Comparison of ENCODE assay signal across 8 cellular contexts in the genomic region with DNA sequence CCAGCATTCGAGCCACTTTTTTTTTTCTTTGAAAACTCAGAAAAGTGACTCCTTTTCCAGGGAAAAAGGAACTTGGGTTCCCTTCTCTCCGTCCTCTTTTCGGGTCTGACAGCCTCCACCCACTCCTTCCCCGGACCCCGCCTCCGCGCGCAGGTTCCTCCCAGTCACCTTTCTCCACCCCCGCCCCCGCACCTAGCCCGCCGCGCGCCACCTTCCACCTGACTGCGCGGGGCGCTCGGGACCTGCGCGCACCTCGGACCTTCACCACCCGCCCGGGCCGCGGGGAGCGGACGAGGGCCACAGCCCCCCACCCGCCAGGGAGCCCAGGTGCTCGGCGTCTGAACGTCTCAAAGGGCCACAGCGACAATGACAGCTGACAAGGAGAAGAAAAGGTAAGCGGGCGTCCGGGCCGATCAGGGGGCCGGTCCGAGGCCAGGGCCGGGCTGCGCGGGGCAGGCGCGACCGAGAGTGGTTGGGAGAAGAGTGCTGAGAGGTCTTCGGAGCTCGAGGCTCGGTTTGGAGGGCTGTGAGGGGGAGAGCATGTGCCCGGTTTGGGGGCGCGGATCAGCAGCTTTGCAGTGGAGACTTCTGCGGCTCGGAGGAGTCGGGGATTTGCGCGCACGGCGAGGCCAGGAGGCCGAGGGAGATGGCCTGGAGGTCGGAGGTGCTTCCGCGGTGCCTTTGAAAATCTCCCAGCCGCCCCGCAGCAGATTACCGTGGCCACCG. TPM values are rescaled to one million over a fixed set of nuclear protein-coding genes. Genes with fewer than 3 reads are reported as not detected.
DNase-seq lines count a peak whose midpoint lies in the region; ATAC-seq and TF ChIP-seq lines count a peak whose summit lies in the region.

No MANE protein-coding gene starts in this region.

- no peaks in the 10 kb centered on the region for H3K36me3 Mint-ChIP-seq in T-cell

- peaks cover 11% of the 10 kb centered on the region; the same call in 1 of the 2 replicates for H3K9me3 ChIP-seq in AG04450 (ENCODE audit: control insufficient read depth, insufficient read depth, low read length)
- no peaks in the 10 kb centered on the region for H3K9me3 ChIP-seq in ascending aorta
- H3K9me3 ChIP-seq in iPS-20b (ENCODE audit: insufficient read depth, low read depth, low read length), result no peaks in the 10 kb centered on the region; the same call in 1 of the 2 replicates

- peaks cover 6 to 23% of the 10 kb centered on the region in 2 donors for H3K4me1 ChIP-seq in ascending aorta
- peaks cover 8% of the 10 kb centered on the region; the same call in 1 of the 2 replicates for H3K4me1 ChIP-seq in iPS-20b (ENCODE audit: insufficient read depth, low read length)

- peak; percentile 6 for TF ChIP-seq POLR2A in GM19193 (IDR thresholded peaks at IDR 0.05; ENCODE audit: extremely low read depth, insufficient read depth, insufficient read length)

- peak; percentile 20 for ATAC-seq in HG03460 (IDR thresholded peaks at IDR 0.05; ENCODE audit: unreplicated experiment)
- peak; percentile 68 to 76 (median 73) for ATAC-seq in T-cell (replicated peaks in 1 of 4)

- intact Hi-C loops in ascending aorta (cut with DNase I), result loop anchor here (1.0 to 10.0 kb wide), 6 partner anchors 39 to 653 kb away; no protein-coding TSS in a partner anchor

- H3K27me3 ChIP-seq in AG04450 (ENCODE audit: control insufficient read depth, insufficient read depth, low read length) (no peaks in the 10 kb centered on the region), ascending aorta (no peaks in the 10 kb centered on the region), iPS-20b (ENCODE audit: insufficient read depth, low read length) (peaks cover 88% of the 10 kb centered on the region)

- H3K27me3 Mint-ChIP-seq in T-cell, result peaks cover 26 to 45% of the 10 kb centered on the region in 2 donors

- POLR2A ChIA-PET in AG04450 (lab: Yijun Ruan, JAX) (interaction anchor here (0.7 to 2.5 kb wide), 40 partner anchors 12 to 337 kb away, joined by 3 to 35 read pairs (median 5); no protein-coding TSS in a partner anchor), T-cell (lab: Charles Lee) (no interaction called here)

- peak overlapping the region in 1 of 2 donors; percentile 74 for H3K27ac Mint-ChIP-seq in T-cell

- TF ChIP-seq CTCF in AG04450 (IDR thresholded peaks at IDR 0.05; ENCODE audit: low read depth, low read length) (no peak), ascending aorta (IDR thresholded peaks at IDR 0.05) (peak in 1 of 3 experiments; percentile 28)

- no peak for DNase-seq in AG04450 (ENCODE audit: low read depth, low spot score)
- peak; percentile 34 to 79 (median 66) for DNase-seq in T-cell
- DNase-seq in ascending aorta (ENCODE audit: low spot score in 2 of 2), result peak; percentile 32 to 86
- peak; percentile 66 for DNase-seq in stimulated activated CD4-positive, alpha-beta T cell treated with anti-CD3 and anti-CD28 coated beads, Interleukin-12 subunit alpha, Interleukin-12 subunit beta, amount 100 ng/mL, for 4 hours
- DNase-seq in putamen (ENCODE audit: low spot score), result no peak

- no peaks in the 10 kb centered on the region for H3K9me3 Mint-ChIP-seq in T-cell

- peaks cover 23 to 31% (median 28%) of the 10 kb centered on the region in 3 donors for H3K4me1 Mint-ChIP-seq in T-cell

- H3K4me3 ChIP-seq in AG04450 (ENCODE audit: low read depth, low read length), result peak overlapping the region; percentile 97
- H3K4me3 ChIP-seq in ascending aorta, result peak overlapping the region; percentile 88 to 91
- peak overlapping the region; percentile 77 for H3K4me3 ChIP-seq in iPS-20b (ENCODE audit: low read length)

- CTCF ChIA-PET in AG04450 (lab: Charles Lee) (interaction anchor here (0.7 to 1.3 kb wide), 4 partner anchors 75 to 287 kb away, joined by 3 to 8 read pairs (median 6); no protein-coding TSS in a partner anchor), T-cell (lab: Charles Lee) (no interaction called here)

- H3K36me3 ChIP-seq in ascending aorta (no peaks in the 10 kb centered on the region), iPS-20b (ENCODE audit: insufficient read depth, low read depth, low read length) (no peaks in the 10 kb centered on the region)

- no peak overlapping the region for H3K9ac ChIP-seq in iPS-20b (ENCODE audit: low read depth, low read length)

- peak overlapping the region; percentile 88 to 91 (median 89) for H3K4me3 Mint-ChIP-seq in T-cell

- H3K27ac ChIP-seq in AG04450 (ENCODE audit: low read depth, low read length) (peak overlapping the region; percentile 73), ascending aorta (peak overlapping the region; percentile 96 to 97), iPS-20b (ENCODE audit: low read length) (no peak overlapping the region)

RNA-seq across cellular contexts. Expression of a gene that starts 0.5 kb away (rescaled TPM):
- 506 and 522 TPM in 2 replicates for polyA plus RNA-seq in AG04450 (2011; rRNA removed)
- polyA minus RNA-seq in AG04450 (2011; rRNA and poly(A)+ RNA removed), result 444 and 588 TPM in 2 replicates
- 1 to 10 TPM; 1.0 to 4.0 (median 3.0) TPM for total RNA-seq in T-cell
- total RNA-seq in ascending aorta, result 1,738 TPM

Comparison
In these comparisons a context has a peak if more than half of its experiments do, and no peak if none do; other contexts are left out.
1. DNase-seq: peak in T-cell (34 of 34), ascending aorta (2 of 2) and stimulated activated CD4-positive, alpha-beta T cell treated with anti-CD3 and anti-CD28 coated beads, Interleukin-12 subunit alpha, Interleukin-12 subunit beta, amount 100 ng/mL, for 4 hours (single experiment); none in AG04450 (single experiment) and putamen (single experiment).
2. RNA of a gene that starts 0.5 kb away (total RNA-seq): 1,738 TPM in ascending aorta (single experiment); 1.0 to 4.0 TPM in T-cell; every median in the first group is over 100 times any median in the second.
3. Peak in every context shown above with its lines, with median percentiles within 50 percentile points of each other: H3K4me3 ChIP-seq.